Comparison of ENCODE assay signal across 16 cellular contexts in genomic region chr6:30834643-30835042, GRCh38. TPM values are rescaled to one million over a fixed set of nuclear protein-coding genes. Genes with fewer than 3 reads are reported as not detected.
DNase-seq lines count a peak whose midpoint lies in the region; ATAC-seq, FAIRE-seq and TF ChIP-seq lines count a peak whose summit lies in the region.
"Had no signal": no experiment of that assay in that cellular context is flagged by ENCODE, and none has a peak within 500 bp of the region (broad histone marks: within the 10 kb centered on the region; RNA-seq: fewer than 3 reads in every experiment).

No MANE protein-coding gene starts in this region.

- no peaks in the 10 kb centered on the region for H3K36me3 Mint-ChIP-seq in activated T-cell treated with anti-CD3 and anti-CD28 coated beads, Interleukin-2, amount 50 U/mL, for 24 hours (ENCODE audit: low read depth)
- H3K36me3 Mint-ChIP-seq in Calu3 (ENCODE audit: insufficient read depth, unreplicated experiment): peaks cover 12% of the 10 kb centered on the region

- peak overlapping the region; percentile 21 for H3K27ac ChIP-seq in OCI-LY1 (ENCODE audit: low read depth, low read length, poor library complexity, severe bottlenecking)
- H3K27ac ChIP-seq in GM12878 (ENCODE audit: control insufficient read depth, insufficient read depth): no peak overlapping the region
- H3K27ac ChIP-seq in trophoblast cell (ENCODE audit: low read depth, low read length): no peak overlapping the region
- H3K27ac ChIP-seq: A549 had no signal

- RAD21 ChIA-PET in GM12878 (lab: Charles Lee; ENCODE audit: unreplicated experiment): interaction anchor here (1.4 kb wide), 1 partner anchor 50 kb away, joined by 3 read pairs; the partner anchor contains the start of gene DDR1

- H2AFZ ChIP-seq in OCI-LY1 (ENCODE audit: low read length) (no peak overlapping the region), GM12878 (ENCODE audit: control insufficient read depth, low read depth, low read length) (0 out of 2 replicates have a peak overlapping the region, but pooled peaks have one; percentile 19), trophoblast cell (ENCODE audit: insufficient read depth, low read length, poor library complexity) (no peak overlapping the region)

- H2AK5ac ChIP-seq in trophoblast cell (ENCODE audit: low read length): peak overlapping the region; percentile 55

- H3K27ac Mint-ChIP-seq in activated T-cell treated with anti-CD3 and anti-CD28 coated beads, Interleukin-2, amount 50 U/mL, for 24 hours: peak overlapping the region; percentile 71
- no peak overlapping the region for H3K27ac Mint-ChIP-seq in Calu3 (ENCODE audit: unreplicated experiment)

- H3K79me2 ChIP-seq in OCI-LY1 (ENCODE audit: insufficient read depth, low read length) (no peaks in the 10 kb centered on the region), GM12878 (ENCODE audit: control insufficient read depth, insufficient read depth, low read length) (no peaks in the 10 kb centered on the region), trophoblast cell (ENCODE audit: control insufficient read depth, insufficient read depth, low read length, poor library complexity) (no peaks in the 10 kb centered on the region)

- peaks cover 6% of the 10 kb centered on the region for H3K4me1 ChIP-seq in OCI-LY1 (ENCODE audit: insufficient read depth, low read length, severe bottlenecking)
- H3K4me1 ChIP-seq in GM12878 (ENCODE audit: control insufficient read depth, insufficient read depth, low read length): no peaks in the 10 kb centered on the region
- H3K4me1 ChIP-seq in trophoblast cell (ENCODE audit: control insufficient read depth in 1 of 2, insufficient read depth in 2 of 2, low read length in 2 of 2): no peaks in the 10 kb centered on the region

- no peak for TF ChIP-seq POLR2A in GM12878 (IDR thresholded peaks at IDR 0.05; ENCODE audit: low read depth, low read length)

- no peaks in the 10 kb centered on the region for H3K27me3 Mint-ChIP-seq in activated T-cell treated with anti-CD3 and anti-CD28 coated beads, Interleukin-2, amount 50 U/mL, for 24 hours
- H3K27me3 Mint-ChIP-seq in Calu3 (ENCODE audit: unreplicated experiment): no peaks in the 10 kb centered on the region

- peak overlapping the region; percentile 36 for H4K91ac ChIP-seq in trophoblast cell (ENCODE audit: low read depth, low read length)

- POLR2A ChIA-PET in GM12878 (lab: Charles Lee): interaction anchor here (0.6 to 1.6 kb wide), 4 partner anchors 12 to 79 kb away, joined by 3 to 4 read pairs (median 4); partner anchors contain the start of gene VARS2

- H3K4me3 ChIP-seq in OCI-LY1 (ENCODE audit: low read depth, low read length, poor library complexity, severe bottlenecking) (no peak overlapping the region), GM12878 (no peak overlapping the region), trophoblast cell (ENCODE audit: low read depth, low read length) (no peak overlapping the region)
- H3K4me3 ChIP-seq: A549, MG63 had no signal

- H4K12ac ChIP-seq in trophoblast cell (ENCODE audit: low read depth, low read length): no peak overlapping the region

- DNase-seq in activated T-cell treated with anti-CD3 and anti-CD28 coated beads, Interleukin-2, amount 50 U/mL, for 24 hours: no peak
- DNase-seq in activated T-cell treated with anti-CD3 and anti-CD28 coated beads for 4 hours: no peak
- no peak for DNase-seq in GM12878 (ENCODE audit: low read depth, low spot score)
- DNase-seq in trophoblast cell: no peak
- DNase-seq in middle frontal gyrus (ENCODE audit: extremely low spot score, low spot score): no peak
- DNase-seq in COLO829 (ENCODE audit: low spot score): no peak
- no peak for DNase-seq in Calu3
- DNase-seq: hippocampal formation; left cardiac atrium; MG63; NCI-H2029 treated with DMSO at 0.1 percent for 48 hours; NCI-H524; stimulated activated CD4-positive, alpha-beta T cell treated with anti-CD3 and anti-CD28 coated beads, Interleukin-12 subunit alpha, Interleukin-12 subunit beta, amount 100 ng/mL, for 4 hours; substantia nigra had no signal

- H3K4me1 Mint-ChIP-seq in activated T-cell treated with anti-CD3 and anti-CD28 coated beads, Interleukin-2, amount 50 U/mL, for 24 hours (ENCODE audit: low read depth): peaks cover 44% of the 10 kb centered on the region
- H3K4me1 Mint-ChIP-seq in Calu3 (ENCODE audit: low read depth, unreplicated experiment): peaks cover 18% of the 10 kb centered on the region

- H3K4ac ChIP-seq in trophoblast cell (ENCODE audit: low read depth, low read length): no peak overlapping the region

- 33% methylated on average over 4 of the region's 4 CpGs for WGBS in GM12878 (ENCODE audit: insufficient coverage, insufficient replicate concordance, low lambda C conversion rate, missing lambda C conversion rate)
- no CpG with 5 or more reads among the region's 4 CpGs for WGBS in trophoblast cell (ENCODE audit: extremely low coverage, insufficient coverage, insufficient read length)

- no peaks in the 10 kb centered on the region for H3K9me2 ChIP-seq in OCI-LY1 (ENCODE audit: low read depth, low read length)

- SMC1A ChIA-PET in GM12878 (lab: Charles Lee; ENCODE audit: uncharacterized antibody, unreplicated experiment): interaction anchor here (0.9 to 13.4 kb wide), 5 partner anchors 8 to 253 kb away, joined by 3 to 141 read pairs (median 6); partner anchors contain the start of gene VARS2

- H2BK5ac ChIP-seq in trophoblast cell (ENCODE audit: low read depth, low read length, poor library complexity): no peak overlapping the region

- no peak overlapping the region for H2BK12ac ChIP-seq in trophoblast cell (ENCODE audit: low read length)

- H3K9me3 ChIP-seq in OCI-LY1 (ENCODE audit: low read length) (no peaks in the 10 kb centered on the region), GM12878 (replicated peaks; ENCODE audit: control insufficient read depth, insufficient read depth, low read length) (no peaks in the 10 kb centered on the region), trophoblast cell (ENCODE audit: insufficient read depth, low read depth, low read length) (no peaks in the 10 kb centered on the region)
- H3K9me3 ChIP-seq: A549, MG63 had no signal

- CTCF ChIA-PET in GM12878 (lab: Yijun Ruan, JAX) (interaction anchor here (0.5 to 2.3 kb wide), 11 partner anchors 10 to 1996 kb away, joined by 3 to 7 read pairs (median 3); partner anchors contain the start of gene VARS2), Calu3 (lab: Charles Lee) (interaction anchor here (0.6 to 1.7 kb wide), 3 partner anchors 49 to 200 kb away, joined by 3 to 6 read pairs (median 5); no protein-coding TSS in a partner anchor)

- H3K4me2 ChIP-seq in OCI-LY1 (ENCODE audit: low read length) (no peak overlapping the region; the same call in 1 of the 2 replicates), GM12878 (ENCODE audit: control insufficient read depth, insufficient read depth) (no peak overlapping the region), trophoblast cell (ENCODE audit: low read length) (no peak overlapping the region)
- H3K4me2 ChIP-seq: A549 had no signal

- H3F3A ChIP-seq in OCI-LY1 (ENCODE audit: insufficient read depth, low read length): no peaks in the 10 kb centered on the region

- H4K20me1 ChIP-seq in OCI-LY1 (ENCODE audit: insufficient read depth, low read length): no peaks in the 10 kb centered on the region
- H4K20me1 ChIP-seq in GM12878 (ENCODE audit: control insufficient read depth, insufficient read depth): no peaks in the 10 kb centered on the region

- no peak; the same call in 1 of the 3 replicates for ATAC-seq in GM12878
- ATAC-seq: A549, left cardiac atrium had no signal

- no peaks in the 10 kb centered on the region for H3K9me3 Mint-ChIP-seq in activated T-cell treated with anti-CD3 and anti-CD28 coated beads, Interleukin-2, amount 50 U/mL, for 24 hours
- H3K9me3 Mint-ChIP-seq in Calu3 (ENCODE audit: low read depth, unreplicated experiment): no peaks in the 10 kb centered on the region

- in situ Hi-C loops in GM12878 (cut with MboI): no loop called here

- H3K36me3 ChIP-seq in OCI-LY1 (ENCODE audit: insufficient read depth, low read length) (no peaks in the 10 kb centered on the region), GM12878 (ENCODE audit: control insufficient read depth in 2 of 2, insufficient read depth in 2 of 2, low read length in 1 of 2) (no peaks in the 10 kb centered on the region), trophoblast cell (ENCODE audit: control insufficient read depth in 1 of 2, insufficient read depth in 2 of 2, low read length in 2 of 2) (no peaks in the 10 kb centered on the region)
- H3K36me3 ChIP-seq: MG63 had no signal

- no peak for TF ChIP-seq RAD21 in GM12878 (IDR thresholded peaks at IDR 0.05; ENCODE audit: insufficient read depth, low read depth, low read length)

- H4K8ac ChIP-seq in trophoblast cell (ENCODE audit: low read depth, low read length): no peak overlapping the region

- BruUV-seq in GM12878 (replicated peaks; lab: Mats Ljungman, UMichigan) (no TSS peak), Calu3 (replicated peaks; lab: Mats Ljungman, UMichigan) (no TSS peak)

- H3K4me3 Mint-ChIP-seq in activated T-cell treated with anti-CD3 and anti-CD28 coated beads, Interleukin-2, amount 50 U/mL, for 24 hours: no peak overlapping the region
- H3K4me3 Mint-ChIP-seq in Calu3 (ENCODE audit: low read depth, unreplicated experiment): no peak overlapping the region

- no peak overlapping the region for H3K23ac ChIP-seq in trophoblast cell (ENCODE audit: low read length)

- no peak overlapping the region for H2BK120ac ChIP-seq in trophoblast cell (ENCODE audit: insufficient read depth, low read length, poor library complexity)

- H3K14ac ChIP-seq in trophoblast cell (ENCODE audit: low read length): no peak overlapping the region

- H3K9ac ChIP-seq in OCI-LY1 (ENCODE audit: low read length): no peak overlapping the region
- H3K9ac ChIP-seq in GM12878 (ENCODE audit: control insufficient read depth, insufficient read depth, low read length): no peak overlapping the region
- no peak overlapping the region for H3K9ac ChIP-seq in trophoblast cell (ENCODE audit: low read length)

- no peak for FAIRE-seq in GM12878 (lab: Jason Lieb, UNC)
- FAIRE-seq: A549 had no signal

- no peak for TF ChIP-seq EP300 in GM12878 (IDR thresholded peaks at IDR 0.05; ENCODE audit: borderline replicate concordance in 1 of 2, control insufficient read depth in 1 of 2, low read depth in 2 of 2, low read length in 2 of 2)

- intact Hi-C loops in GM12878 (cut with micrococcal nuclease; ENCODE audit: unreplicated experiment): no loop called here
- intact Hi-C loops in Calu3 (cut with micrococcal nuclease; ENCODE audit: unreplicated experiment): no loop called here

- peaks cover 7% of the 10 kb centered on the region for H3K79me1 ChIP-seq in trophoblast cell (ENCODE audit: low read length)

- H3K18ac ChIP-seq in trophoblast cell (ENCODE audit: low read length): no peak overlapping the region

- TF ChIP-seq CTCF in OCI-LY1 (IDR thresholded peaks at IDR 0.05; ENCODE audit: low read length) (no peak), GM12878 (IDR thresholded peaks at IDR 0.05 in 2 of 3, conservative IDR thresholded peaks at IDR 0.05 in 1 of 3; ENCODE audit: control insufficient read depth in 2 of 3, extremely low read depth in 1 of 3, insufficient read depth in 1 of 3, low read depth in 3 of 3, low read length in 3 of 3) (no peak), Calu3 (IDR thresholded peaks at IDR 0.05; ENCODE audit: unreplicated experiment) (no peak)

- H3K27me3 ChIP-seq in OCI-LY1 (ENCODE audit: insufficient read depth, low read length) (0 out of 2 replicates have a peak, but pooled peaks cover 3% of the 10 kb centered on the region), GM12878 (replicated peaks in 1 of 2; ENCODE audit: control insufficient read depth in 2 of 2, insufficient read depth in 2 of 2, low read length in 1 of 2) (no peaks in the 10 kb centered on the region; a peak in 1 of 4 replicates), trophoblast cell (ENCODE audit: insufficient read depth, low read length) (no peaks in the 10 kb centered on the region)
- H3K27me3 ChIP-seq: MG63 had no signal

RNA-seq across cellular contexts. Expression of gene DDR1, which starts 49.7 kb away (rescaled TPM):
- 83.6 and 88.2 TPM in 2 replicates for total RNA-seq in GM12878 (2013; cell fraction: nucleolus; rRNA removed)
- total RNA-seq in GM12878 (2014; rRNA removed) (17.9 and 18.3 TPM in 2 replicates), GM12878 (2014; rRNA removed; fragmentation: Illumina TruSeq; extraction: Trizol) (11.2 and 11.6 TPM in 2 replicates), GM12878 (2021) (39.0 and 39.9 TPM in 2 replicates), Calu3 (2022) (489 and 580 TPM in 2 replicates)
- 6.3 TPM for polyA plus RNA-seq in GM12878 (2011; ENCODE audit: low read depth)
- polyA plus RNA-seq in GM12878 (2011; rRNA removed) (19.2 and 27.8 TPM in 2 replicates), GM12878 (2014; fragmentation: Illumina TruSeq; extraction: Trizol) (8.0 and 12.2 TPM in 2 replicates), GM12878 (2014; fragmentation: Nextera tagmentation; extraction: Ambion mirVana) (1 to 10 TPM; 1.1 to 2.2 TPM), GM12878 (2014; rRNA removed) (21.5 and 23.0 TPM in 2 replicates), GM12878 (2016; fragmentation: Nextera tagmentation; extraction: Ambion mirVana) (1 to 10 TPM; 8.9 to 9.1 TPM)
- polyA plus RNA-seq in GM12878 (2011; cell fraction: cytosol; rRNA removed): 30.9 and 38.1 TPM in 2 replicates
- 128 and 138 TPM in 2 replicates for polyA plus RNA-seq in GM12878 (2011; cell fraction: nucleus; rRNA removed)
- 13.5 and 17.3 TPM in 2 replicates for polyA plus RNA-seq in GM12878 (2012)
- 34.8 and 57.6 TPM in 2 replicates for polyA minus RNA-seq in GM12878 (2011; rRNA and poly(A)+ RNA removed)
- 28.7 and 40.0 TPM in 2 replicates for polyA minus RNA-seq in GM12878 (2011; cell fraction: cytosol; rRNA and poly(A)+ RNA removed)
- polyA minus RNA-seq in GM12878 (2011; cell fraction: nucleus; rRNA and poly(A)+ RNA removed): 42.9 and 58.5 TPM in 2 replicates
- polyA plus RNA-seq in trophoblast cell (2013): 137 and 142 TPM in 2 replicates
